Comparison of ENCODE assay signal across 1 cellular context in the genomic region with DNA sequence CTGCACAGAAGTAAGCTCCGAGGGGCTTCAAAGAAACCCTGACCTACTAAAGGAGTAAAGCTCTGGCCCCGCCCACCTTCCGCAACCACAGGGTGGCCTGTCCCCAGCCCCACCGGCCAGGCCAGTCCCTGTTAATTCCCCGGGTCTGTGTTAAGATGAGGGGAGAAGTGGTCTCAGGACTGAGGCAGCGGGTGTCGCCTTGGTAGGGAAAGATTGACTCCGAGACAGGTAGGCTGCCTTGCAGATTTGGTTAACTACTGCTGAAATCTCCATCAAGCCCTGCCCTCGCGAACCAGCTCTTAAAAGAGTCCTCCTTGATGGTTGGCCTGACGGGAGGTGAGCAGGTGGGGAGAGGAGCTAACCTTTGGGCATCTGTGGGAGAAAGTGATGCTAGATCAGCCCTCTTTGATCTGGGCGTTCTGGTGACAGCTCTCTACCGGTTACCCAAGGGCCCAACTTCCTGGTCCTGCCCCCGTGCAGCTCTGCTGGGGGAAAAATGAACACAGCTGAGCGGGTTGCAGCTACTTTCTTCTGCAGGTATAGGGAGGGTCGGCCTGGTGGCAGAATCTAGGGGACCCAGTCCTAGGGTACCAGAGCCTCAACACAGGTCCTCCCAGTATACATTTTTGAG.
TF ChIP-seq lines count a peak whose summit lies in the region.

No MANE protein-coding gene starts in this region.

TF ChIP-seq in GM23338, 12 proteins besides CTCF, POLR2A, EP300 and RAD21:
- TF ChIP-seq, protein P1, sequence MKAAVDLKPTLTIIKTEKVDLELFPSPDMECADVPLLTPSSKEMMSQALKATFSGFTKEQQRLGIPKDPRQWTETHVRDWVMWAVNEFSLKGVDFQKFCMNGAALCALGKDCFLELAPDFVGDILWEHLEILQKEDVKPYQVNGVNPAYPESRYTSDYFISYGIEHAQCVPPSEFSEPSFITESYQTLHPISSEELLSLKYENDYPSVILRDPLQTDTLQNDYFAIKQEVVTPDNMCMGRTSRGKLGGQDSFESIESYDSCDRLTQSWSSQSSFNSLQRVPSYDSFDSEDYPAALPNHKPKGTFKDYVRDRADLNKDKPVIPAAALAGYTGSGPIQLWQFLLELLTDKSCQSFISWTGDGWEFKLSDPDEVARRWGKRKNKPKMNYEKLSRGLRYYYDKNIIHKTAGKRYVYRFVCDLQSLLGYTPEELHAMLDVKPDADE (IDR thresholded peaks at IDR 0.05) = no peak
- TF ChIP-seq ZNF114 (CRISPR knock-in tag; IDR thresholded peaks at IDR 0.05) = no peak
- no peak for TF ChIP-seq STAT1 (IDR thresholded peaks at IDR 0.05; ENCODE audit: unreplicated experiment)
TF ChIP-seq in GM23338: peak in this region for 0.
